Comparison of ENCODE assay signal across 27 cellular contexts in the genomic region with DNA sequence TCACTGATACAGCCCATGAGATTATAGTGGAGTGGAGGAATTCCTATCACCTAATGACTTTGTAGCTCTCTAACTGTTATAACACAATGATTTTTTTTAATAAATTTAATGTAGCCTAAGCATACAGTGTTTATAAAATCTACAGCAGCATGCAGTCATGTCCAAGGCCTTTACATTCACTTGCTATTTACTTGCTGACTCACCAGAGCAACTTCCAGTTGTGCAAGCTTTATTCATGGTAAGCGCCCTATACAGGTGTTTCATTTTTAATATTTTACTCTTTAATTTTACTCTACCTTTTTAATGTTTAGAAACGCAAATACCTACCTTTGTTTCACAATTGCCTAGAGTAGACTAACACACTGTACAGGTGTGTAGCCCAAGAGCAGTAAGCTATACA.
"Had no signal": no experiment of that assay in that cellular context is flagged by ENCODE, and none has a peak within 500 bp of the region (broad histone marks: within the 10 kb centered on the region; RNA-seq: fewer than 3 reads in every experiment).

No MANE protein-coding gene starts in this region.

- H3K27me3 Mint-ChIP-seq: activated CD4-positive, alpha-beta memory T cell treated with anti-CD3 and anti-CD28 coated beads for 36 hours; activated naive CD4-positive, alpha-beta T cell treated with anti-CD3 and anti-CD28 coated beads, Interleukin-2, amount 10 ng/mL, durations not matched to agents 7 days and 5 days; activated naive CD8-positive, alpha-beta T cell treated with anti-CD3 and anti-CD28 coated beads, Interleukin-2, amount 10 ng/mL, durations not matched to agents 7 days and 5 days; activated T-cell treated with anti-CD3 and anti-CD28 coated beads, Interleukin-2, amount 50 U/mL, for 24 hours; natural killer cell treated with Interleukin-12 subunit alpha and Interleukin-12 subunit beta and Interleukin-15 and Interleukin-18, amount 100 ng/mL, for 72 hours had no signal

- H3K4me3 Mint-ChIP-seq: activated CD4-positive, alpha-beta memory T cell treated with anti-CD3 and anti-CD28 coated beads for 36 hours; activated naive CD4-positive, alpha-beta T cell treated with anti-CD3 and anti-CD28 coated beads, Interleukin-2, amount 10 ng/mL, durations not matched to agents 7 days and 5 days; activated naive CD8-positive, alpha-beta T cell treated with anti-CD3 and anti-CD28 coated beads, Interleukin-2, amount 10 ng/mL, durations not matched to agents 7 days and 5 days; activated T-cell treated with anti-CD3 and anti-CD28 coated beads, Interleukin-2, amount 50 U/mL, for 24 hours; natural killer cell treated with Interleukin-12 subunit alpha and Interleukin-12 subunit beta and Interleukin-15 and Interleukin-18, amount 100 ng/mL, for 72 hours; T-helper 2 cell treated with Interferon-gamma antibody and Interleukin-4, amounts not matched to agents 5 μg/mL and 100 μg/mL, for 36 hours had no signal

- H3K27ac Mint-ChIP-seq: activated CD4-positive, alpha-beta memory T cell treated with anti-CD3 and anti-CD28 coated beads for 36 hours; activated naive CD4-positive, alpha-beta T cell treated with anti-CD3 and anti-CD28 coated beads, Interleukin-2, amount 10 ng/mL, durations not matched to agents 7 days and 5 days; activated naive CD8-positive, alpha-beta T cell treated with anti-CD3 and anti-CD28 coated beads, Interleukin-2, amount 10 ng/mL, durations not matched to agents 7 days and 5 days; activated T-cell treated with anti-CD3 and anti-CD28 coated beads, Interleukin-2, amount 50 U/mL, for 24 hours; natural killer cell treated with Interleukin-12 subunit alpha and Interleukin-12 subunit beta and Interleukin-15 and Interleukin-18, amount 100 ng/mL, for 72 hours; T-helper 2 cell treated with Interferon-gamma antibody and Interleukin-4, amounts not matched to agents 5 μg/mL and 100 μg/mL, for 36 hours had no signal

- H3K9me3 ChIP-seq: esophagus muscularis mucosa, heart right ventricle, left lung, lower lobe of right lung, mucosa of descending colon, suprapubic skin, tibial artery, upper lobe of right lung had no signal

- H3K4me1 ChIP-seq: esophagus muscularis mucosa, heart right ventricle, left lung, lower lobe of right lung, suprapubic skin, tibial artery, upper lobe of right lung had no signal

- H3K27ac ChIP-seq: esophagus muscularis mucosa, heart right ventricle, left lung, lower lobe of right lung, suprapubic skin, tibial artery, upper lobe of right lung had no signal

- H3K4me1 Mint-ChIP-seq: activated naive CD4-positive, alpha-beta T cell treated with anti-CD3 and anti-CD28 coated beads, Interleukin-2, amount 10 ng/mL, durations not matched to agents 7 days and 5 days; activated naive CD8-positive, alpha-beta T cell treated with anti-CD3 and anti-CD28 coated beads, Interleukin-2, amount 10 ng/mL, durations not matched to agents 7 days and 5 days had no signal

- DNase-seq: activated CD4-positive, alpha-beta memory T cell treated with anti-CD3 and anti-CD28 coated beads for 36 hours; activated CD4-positive, alpha-beta T cell treated with anti-CD3 and anti-CD28 coated beads for 48 hours; activated CD4-positive, CD25-positive, alpha-beta regulatory T cell; activated CD8-positive, alpha-beta memory T cell treated with anti-CD3 and anti-CD28 coated beads, Interleukin-2, amount 50 U/mL, for 48 hours; activated gamma-delta T cell; activated naive CD4-positive, alpha-beta T cell treated with anti-CD3 and anti-CD28 coated beads, Interleukin-2, amount 10 ng/mL, durations not matched to agents 7 days and 5 days; activated naive CD8-positive, alpha-beta T cell treated with anti-CD3 and anti-CD28 coated beads, Interleukin-2, amount 10 ng/mL, durations not matched to agents 7 days and 5 days; activated T-cell treated with anti-CD3 and anti-CD28 coated beads, Interleukin-2, amount 50 U/mL, for 24 hours; amygdala; central memory CD4-positive, alpha-beta T cell; foreskin melanocyte; heart right ventricle; left lung; lower lobe of right lung; mucosa of descending colon; right cardiac atrium; stimulated activated CD4-positive, alpha-beta T cell treated with anti-CD3 and anti-CD28 coated beads, Interleukin-15, amount 100 ng/mL, for 24 hours; stimulated activated CD4-positive, alpha-beta T cell treated with anti-CD3 and anti-CD28 coated beads, Interleukin-2, amount 100 ng/mL, for 24 hours; stimulated activated naive CD4-positive, alpha-beta T cell; tibial artery; upper lobe of right lung had no signal

- ATAC-seq: heart right ventricle; left lung; lower lobe of right lung; mucosa of descending colon; natural killer cell treated with Interleukin-12 subunit alpha and Interleukin-12 subunit beta and Interleukin-15 and Interleukin-18, amount 100 ng/mL, for 72 hours; right cardiac atrium; upper lobe of right lung had no signal

- H3K9me3 Mint-ChIP-seq: activated naive CD4-positive, alpha-beta T cell treated with anti-CD3 and anti-CD28 coated beads, Interleukin-2, amount 10 ng/mL, durations not matched to agents 7 days and 5 days; T-helper 2 cell treated with Interferon-gamma antibody and Interleukin-4, amounts not matched to agents 5 μg/mL and 100 μg/mL, for 36 hours had no signal

- H3K4me3 ChIP-seq: esophagus muscularis mucosa, heart right ventricle, left lung, lower lobe of right lung, mucosa of descending colon, suprapubic skin, tibial artery, upper lobe of right lung had no signal

- H3K36me3 ChIP-seq: esophagus muscularis mucosa, heart right ventricle, left lung, lower lobe of right lung, suprapubic skin, tibial artery, upper lobe of right lung had no signal

- H3K36me3 Mint-ChIP-seq: activated CD4-positive, alpha-beta memory T cell treated with anti-CD3 and anti-CD28 coated beads for 36 hours; activated naive CD4-positive, alpha-beta T cell treated with anti-CD3 and anti-CD28 coated beads, Interleukin-2, amount 10 ng/mL, durations not matched to agents 7 days and 5 days; activated naive CD8-positive, alpha-beta T cell treated with anti-CD3 and anti-CD28 coated beads, Interleukin-2, amount 10 ng/mL, durations not matched to agents 7 days and 5 days; natural killer cell treated with Interleukin-12 subunit alpha and Interleukin-12 subunit beta and Interleukin-15 and Interleukin-18, amount 100 ng/mL, for 72 hours had no signal

- H3K27me3 ChIP-seq: esophagus muscularis mucosa, heart right ventricle, left lung, suprapubic skin, tibial artery, upper lobe of right lung had no signal

- FAIRE-seq: endothelial cell of umbilical vein, islet of Langerhans had no signal
